11 cellular contexts compared by ENCODE assay signal in genomic region chr1:206578115-206578935, GRCh38. TPM values are rescaled to one million over a fixed set of nuclear protein-coding genes. Genes with fewer than 3 reads are reported as not detected.
DNase-seq lines count a peak whose midpoint lies in the region; ATAC-seq, FAIRE-seq and TF ChIP-seq lines count a peak whose summit lies in the region.
"Had no signal": no experiment of that assay in that cellular context is flagged by ENCODE, and none has a peak within 500 bp of the region (broad histone marks: within the 10 kb centered on the region; RNA-seq: fewer than 3 reads in every experiment).

No MANE protein-coding gene starts in this region.

- H3K4me3 ChIP-seq in left lung (no peak overlapping the region), endodermal cell (ENCODE audit: low read length) (no peak overlapping the region), mucosa of descending colon (no peak overlapping the region)
- H3K4me3 ChIP-seq: lung, SJCRH30 had no signal

- H3K9ac ChIP-seq in endodermal cell (ENCODE audit: extremely low read depth, low read length, poor library complexity, severe bottlenecking), result no peak overlapping the region

- peak overlapping the region in 1 of 2 donors; percentile 27 for H3K4me3 Mint-ChIP-seq in CD14-positive monocyte
- peak overlapping the region; percentile 76 for H3K4me3 Mint-ChIP-seq in activated CD8-positive, alpha-beta T cell treated with anti-CD3 and anti-CD28 coated beads for 36 hours
- no peak overlapping the region for H3K4me3 Mint-ChIP-seq in endodermal cell

- H3K4me1 ChIP-seq in left lung (peaks cover 7 to 99% of the 10 kb centered on the region in 2 donors), endodermal cell (ENCODE audit: control insufficient read depth, insufficient read depth, low read length) (no peaks in the 10 kb centered on the region), mucosa of descending colon (ENCODE audit: low read depth) (peaks cover 9% of the 10 kb centered on the region)

- POLR2A ChIA-PET in activated CD8-positive, alpha-beta T cell treated with anti-CD3 and anti-CD28 coated beads for 36 hours (lab: Charles Lee), result interaction anchor here (0.9 to 30.6 kb wide), 10 partner anchors 8 to 99 kb away, joined by 3 to 1021 read pairs (median 3); partner anchors contain the start of gene EIF2D

- intact Hi-C loops in CD14-positive monocyte (cut with micrococcal nuclease), result loop anchor here in 1 of 2 donors (2.0 to 5.0 kb wide), 2 partner anchors 74 to 111 kb away; no protein-coding TSS in a partner anchor
- intact Hi-C loops in activated CD8-positive, alpha-beta T cell treated with anti-CD3 and anti-CD28 coated beads for 36 hours (cut with micrococcal nuclease), result loop anchor here (2.0 kb wide), 1 partner anchor 16 kb away; no protein-coding TSS in a partner anchor
- intact Hi-C loops in left lung (cut with DNase I), result no loop called here
- intact Hi-C loops in mucosa of descending colon (cut with DNase I, micrococcal nuclease), result no loop called here

- CTCF ChIA-PET in activated CD8-positive, alpha-beta T cell treated with anti-CD3 and anti-CD28 coated beads for 36 hours (lab: Charles Lee), result interaction anchor here (0.7 to 19.1 kb wide), 11 partner anchors 17 to 107 kb away, joined by 3 to 583 read pairs (median 4); no protein-coding TSS in a partner anchor

- peak overlapping the region; percentile 97 to 100 (median 99) for H3K27ac Mint-ChIP-seq in CD14-positive monocyte
- peak overlapping the region; percentile 100 for H3K27ac Mint-ChIP-seq in activated CD8-positive, alpha-beta T cell treated with anti-CD3 and anti-CD28 coated beads for 36 hours
- no peak overlapping the region for H3K27ac Mint-ChIP-seq in endodermal cell

- peaks cover 99% of the 10 kb centered on the region for H3K4me1 Mint-ChIP-seq in CD14-positive monocyte
- peaks cover 94% of the 10 kb centered on the region for H3K4me1 Mint-ChIP-seq in activated CD8-positive, alpha-beta T cell treated with anti-CD3 and anti-CD28 coated beads for 36 hours (ENCODE audit: low read depth)
- H3K4me1 Mint-ChIP-seq in endodermal cell, result peaks cover under 1% of the 10 kb centered on the region

- WGBS in endodermal cell (ENCODE audit: insufficient coverage in 1 of 2, insufficient read length in 1 of 2), 2 experiments, result 81 to 83% methylated on average over 7 to 9 of the region's 9 CpGs

- no peaks in the 10 kb centered on the region for H3K9me3 ChIP-seq in left lung
- H3K9me3 ChIP-seq in endodermal cell (ENCODE audit: control insufficient read depth, low read length), result no peaks in the 10 kb centered on the region
- no peaks in the 10 kb centered on the region for H3K9me3 ChIP-seq in mucosa of descending colon
- H3K9me3 ChIP-seq: SJCRH30 had no signal

- TF ChIP-seq CTCF in CD14-positive monocyte (IDR thresholded peaks at IDR 0.05), result no peak
- no peak for TF ChIP-seq CTCF in activated CD8-positive, alpha-beta T cell treated with anti-CD3 and anti-CD28 coated beads for 36 hours (IDR thresholded peaks at IDR 0.05)
- no peak for TF ChIP-seq CTCF in left lung (IDR thresholded peaks at IDR 0.05)
- no peak for TF ChIP-seq CTCF in endodermal cell (conservative IDR thresholded peaks at IDR 0.05)
- no peak for TF ChIP-seq CTCF in mucosa of descending colon (IDR thresholded peaks at IDR 0.05)

- ATAC-seq in activated CD8-positive, alpha-beta T cell treated with anti-CD3 and anti-CD28 coated beads for 36 hours, result peak; percentile 53
- peak; percentile 14 for ATAC-seq in left lung
- ATAC-seq in mucosa of descending colon, result no peak
- ATAC-seq: sciatic nerve had no signal

- no peaks in the 10 kb centered on the region for H3K27me3 ChIP-seq in left lung
- H3K27me3 ChIP-seq in endodermal cell (ENCODE audit: control insufficient read depth, insufficient read depth, low read length, poor library complexity, severe bottlenecking), result no peaks in the 10 kb centered on the region
- H3K27me3 ChIP-seq: SJCRH30 had no signal

- FAIRE-seq in GM12891 (lab: Jason Lieb, UNC), result peak; percentile 47

- DNase-seq in CD14-positive monocyte (ENCODE audit: low spot score) (no peak), GM12891 (ENCODE audit: insufficient read length, low spot score) (no peak), left lung (no peak), endodermal cell (no peak), NCI-H1105 treated with DMSO at 0.1 percent for 48 hours (lab: John Stamatoyannopoulos, UW) (no peak), NCI-H1436 (lab: John Stamatoyannopoulos, UW) (no peak), mucosa of descending colon (no peak)
- peak; percentile 63 for DNase-seq in activated CD8-positive, alpha-beta T cell treated with anti-CD3 and anti-CD28 coated beads for 36 hours
- DNase-seq: SJCRH30 had no signal

- H3K27ac ChIP-seq in left lung, result peak overlapping the region in 1 of 2 donors; percentile 98
- H3K27ac ChIP-seq in endodermal cell (ENCODE audit: low read depth, low read length), result no peak overlapping the region
- H3K27ac ChIP-seq: SJCRH30 had no signal

- peaks cover 66 to 81% of the 10 kb centered on the region in 2 donors for H3K36me3 Mint-ChIP-seq in CD14-positive monocyte
- peaks cover 88% of the 10 kb centered on the region for H3K36me3 Mint-ChIP-seq in activated CD8-positive, alpha-beta T cell treated with anti-CD3 and anti-CD28 coated beads for 36 hours (ENCODE audit: low read depth)
- no peaks in the 10 kb centered on the region for H3K36me3 Mint-ChIP-seq in endodermal cell (ENCODE audit: low read depth)

- TF ChIP-seq POLR2A in GM12891 (IDR thresholded peaks at IDR 0.05; ENCODE audit: low read depth, low read length), result no peak

- peaks cover 0 to 4% (median 0%) of the 10 kb centered on the region in 7 donors for H3K9me3 Mint-ChIP-seq in CD14-positive monocyte
- no peaks in the 10 kb centered on the region for H3K9me3 Mint-ChIP-seq in activated CD8-positive, alpha-beta T cell treated with anti-CD3 and anti-CD28 coated beads for 36 hours
- no peaks in the 10 kb centered on the region for H3K9me3 Mint-ChIP-seq in endodermal cell

- H3K27me3 Mint-ChIP-seq in CD14-positive monocyte (ENCODE audit: low read depth in 3 of 3) (peaks cover 0 to 4% (median 0%) of the 10 kb centered on the region in 3 donors), endodermal cell (ENCODE audit: insufficient read depth) (no peaks in the 10 kb centered on the region)
- no peaks in the 10 kb centered on the region for H3K27me3 Mint-ChIP-seq in activated CD8-positive, alpha-beta T cell treated with anti-CD3 and anti-CD28 coated beads for 36 hours

- H3K36me3 ChIP-seq in left lung (peaks cover 0 to 5% of the 10 kb centered on the region in 2 donors), endodermal cell (ENCODE audit: control insufficient read depth, insufficient read depth, low read length) (no peaks in the 10 kb centered on the region), mucosa of descending colon (ENCODE audit: low read depth) (no peaks in the 10 kb centered on the region)
- H3K36me3 ChIP-seq: SJCRH30 had no signal

TF ChIP-seq in GM12891, 5 proteins besides CTCF, POLR2A, EP300 and RAD21:
- TF ChIP-seq TAF1 (IDR thresholded peaks at IDR 0.05; ENCODE audit: low read depth, low read length) (no peak), PAX5 (IDR thresholded peaks at IDR 0.05; ENCODE audit: insufficient read depth, low read length, severe bottlenecking) (no peak), POLR2AphosphoS5 (IDR thresholded peaks at IDR 0.05; ENCODE audit: low read depth, low read length) (no peak), SPI1 (IDR thresholded peaks at IDR 0.05; ENCODE audit: low read depth, low read length) (no peak), POU2F2 (IDR thresholded peaks at IDR 0.05; ENCODE audit: low read depth, low read length) (no peak)

RNA-seq across cellular contexts. Expression of gene EIF2D, which starts 33.9 kb away (rescaled TPM):
- polyA plus RNA-seq in CD14-positive monocyte, result 10 to 100 TPM; 16.4 to 16.8 TPM
- 84.7 TPM for polyA plus RNA-seq in GM12891 (2012; ENCODE audit: low read depth, missing spikeins)
- 100 to 1,000 TPM; 100 to 102 TPM for total RNA-seq in activated CD8-positive, alpha-beta T cell treated with anti-CD3 and anti-CD28 coated beads for 36 hours
- total RNA-seq in left lung, result 10 to 100 TPM; 37.5 to 39.5 TPM
- 10 to 100 TPM; 38.3 to 41.9 TPM for total RNA-seq in endodermal cell
- 47.9 TPM for polyA plus RNA-seq in endodermal cell (2013, experiment 1 of 2)
- 42.1 TPM for polyA plus RNA-seq in endodermal cell (2013, experiment 2 of 2)
- total RNA-seq in mucosa of descending colon, result 10 to 100 TPM; 36.8 to 47.8 (median 43.9) TPM

RNA-seq across cellular contexts. Expression of gene DYRK3, which starts 57.0 kb away (rescaled TPM):
- not detected for polyA plus RNA-seq in CD14-positive monocyte
- 4.6 TPM for polyA plus RNA-seq in GM12891 (2012; ENCODE audit: low read depth, missing spikeins)
- 1 to 10 TPM; 4.7 to 4.9 TPM for total RNA-seq in activated CD8-positive, alpha-beta T cell treated with anti-CD3 and anti-CD28 coated beads for 36 hours
- total RNA-seq in left lung (10 to 100 TPM; 11.5 to 11.8 TPM), endodermal cell (10 to 100 TPM in 1 of 2 donors, 1 to 10 TPM in 1; 9.0 to 13.5 TPM), mucosa of descending colon (1 to 10 TPM in 2 of 3 donors, under 1 TPM in 1; 0.61 to 4.7 (median 1.4) TPM)
- 10.0 TPM for polyA plus RNA-seq in endodermal cell (2013, experiment 1 of 2)
- polyA plus RNA-seq in endodermal cell (2013, experiment 2 of 2), result 10.5 TPM
